In the genomic region with DNA sequence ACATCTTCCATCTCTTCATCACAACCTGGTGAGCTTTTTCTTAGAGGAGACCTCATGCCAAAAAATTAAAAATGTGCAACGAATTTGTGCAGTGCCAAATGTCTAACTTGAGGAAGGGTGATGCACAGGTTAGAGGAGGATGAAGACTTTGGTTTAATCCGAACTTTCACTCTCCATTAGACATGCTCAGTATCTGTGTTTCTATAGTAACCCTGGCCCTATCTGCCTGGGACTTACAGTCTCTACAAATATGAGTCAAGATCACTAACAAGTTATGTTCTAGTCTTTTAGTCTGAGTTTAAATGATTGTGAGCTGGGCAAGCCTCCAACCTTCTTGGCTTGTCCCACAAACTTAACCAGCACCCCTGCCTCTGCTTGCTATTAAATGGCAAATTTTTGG, we compare ENCODE assay signal across 29 cellular contexts.
"Had no signal": no experiment of that assay in that cellular context is flagged by ENCODE, and none has a peak within 500 bp of the region (broad histone marks: within the 10 kb centered on the region; RNA-seq: fewer than 3 reads in every experiment).

No MANE protein-coding gene starts in this region.

- H3K4me1 ChIP-seq: body of pancreas had no signal

- H3K27ac Mint-ChIP-seq: activated CD4-positive, alpha-beta memory T cell treated with anti-CD3 and anti-CD28 coated beads for 36 hours; activated CD4-positive, alpha-beta T cell treated with anti-CD3 and anti-CD28 coated beads for 36 hours; activated CD4-positive, alpha-beta T cell treated with anti-CD3 and anti-CD28 coated beads, Interleukin-2, amount 10 ng/mL, durations not matched to agents 24 days and 14 days; activated CD8-positive, alpha-beta memory T cell treated with anti-CD3 and anti-CD28 coated beads, Interleukin-2, amount 10 ng/mL, durations not matched to agents 7 days and 5 days; activated CD8-positive, alpha-beta T cell treated with anti-CD3 and anti-CD28 coated beads, Interleukin-2, amount 10 ng/mL, durations not matched to agents 7 days and 5 days; activated naive CD8-positive, alpha-beta T cell; activated T-helper 1 cell treated with anti-CD3 and anti-CD28 coated beads, Interleukin-12 subunit alpha, Interleukin-12 subunit beta, Interleukin-2, Interleukin-4 antibody, amounts not matched to agents 30 ng/mL and 10 ng/mL and 1 ng/mL, durations not matched to agents 14 hours and 24 hours and 36 hours; dendritic cell treated with granulocyte-macrophage colony-stimulating factor and Interleukin-4, amounts not matched to agents 40 ng/mL and 50 ng/mL, for 4 days; endodermal cell had no signal

- H3K4me3 ChIP-seq: body of pancreas, coronary artery, dorsolateral prefrontal cortex had no signal

- DNase-seq: activated CD4-positive, alpha-beta memory T cell treated with anti-CD3 and anti-CD28 coated beads for 36 hours; activated CD4-positive, alpha-beta T cell treated with anti-CD3 and anti-CD28 coated beads for 36 hours; activated CD4-positive, alpha-beta T cell treated with anti-CD3 and anti-CD28 coated beads, Interleukin-2, amount 10 ng/mL, durations not matched to agents 24 days and 14 days; activated CD4-positive, CD25-positive, alpha-beta regulatory T cell; activated CD4-positive, CD25-positive, alpha-beta regulatory T cell treated with anti-CD3 and anti-CD28 coated beads, Interleukin-2, amount 50 U/mL, for 72 hours; activated CD8-positive, alpha-beta memory T cell treated with anti-CD3 and anti-CD28 coated beads, Interleukin-2, amount 10 ng/mL, durations not matched to agents 7 days and 5 days; activated CD8-positive, alpha-beta memory T cell treated with anti-CD3 and anti-CD28 coated beads, Interleukin-2, amount 50 U/mL, for 4 hours; activated CD8-positive, alpha-beta T cell treated with anti-CD3 and anti-CD28 coated beads, Interleukin-2, amount 10 ng/mL, durations not matched to agents 7 days and 5 days; activated effector memory CD4-positive, alpha-beta T cell treated with Interleukin-2 at 50 U/mL for 16 hours; activated gamma-delta T cell treated with Interleukin-2 at 50 U/mL for 16 hours; activated naive CD4-positive, alpha-beta T cell treated with anti-CD3 and anti-CD28 coated beads, Interleukin-2, amount 50 U/mL, for 16 hours; activated naive CD4-positive, alpha-beta T cell treated with Interleukin-2 at 50 U/mL for 16 hours; activated T-cell treated with anti-CD3 and anti-CD28 coated beads, Interleukin-2, amount 50 U/mL, for 1 hour; activated T-cell treated with anti-CD3 and anti-CD28 coated beads, Interleukin-2, amount 50 U/mL, for 48 hours; amygdala; aorta; body of pancreas; central memory CD4-positive, alpha-beta T cell; cerebellar nuclear complex; dorsolateral prefrontal cortex; effector memory CD4-positive, alpha-beta T cell; endodermal cell; head of caudate nucleus; T-helper 2 cell had no signal

- H3K9me3 Mint-ChIP-seq: dendritic cell treated with granulocyte-macrophage colony-stimulating factor and Interleukin-4, amounts not matched to agents 40 ng/mL and 50 ng/mL, for 4 days had no signal

- H3K27me3 Mint-ChIP-seq: activated CD4-positive, alpha-beta memory T cell treated with anti-CD3 and anti-CD28 coated beads for 36 hours; activated CD4-positive, alpha-beta T cell treated with anti-CD3 and anti-CD28 coated beads for 36 hours; activated CD4-positive, alpha-beta T cell treated with anti-CD3 and anti-CD28 coated beads, Interleukin-2, amount 10 ng/mL, durations not matched to agents 24 days and 14 days; activated CD8-positive, alpha-beta memory T cell treated with anti-CD3 and anti-CD28 coated beads, Interleukin-2, amount 10 ng/mL, durations not matched to agents 7 days and 5 days; activated naive CD8-positive, alpha-beta T cell; dendritic cell treated with granulocyte-macrophage colony-stimulating factor and Interleukin-4, amounts not matched to agents 40 ng/mL and 50 ng/mL, for 4 days had no signal

- H3K27me3 ChIP-seq: body of pancreas had no signal

- H3K9me3 ChIP-seq: body of pancreas had no signal

- H3K27ac ChIP-seq: body of pancreas, coronary artery, dorsolateral prefrontal cortex had no signal

- H3K36me3 Mint-ChIP-seq: activated CD4-positive, alpha-beta memory T cell treated with anti-CD3 and anti-CD28 coated beads for 36 hours; activated CD8-positive, alpha-beta memory T cell treated with anti-CD3 and anti-CD28 coated beads, Interleukin-2, amount 10 ng/mL, durations not matched to agents 7 days and 5 days; activated naive CD8-positive, alpha-beta T cell had no signal

- H3K4me3 Mint-ChIP-seq: activated CD4-positive, alpha-beta memory T cell treated with anti-CD3 and anti-CD28 coated beads for 36 hours; activated CD4-positive, alpha-beta T cell treated with anti-CD3 and anti-CD28 coated beads for 36 hours; activated CD4-positive, alpha-beta T cell treated with anti-CD3 and anti-CD28 coated beads, Interleukin-2, amount 10 ng/mL, durations not matched to agents 24 days and 14 days; activated CD8-positive, alpha-beta memory T cell treated with anti-CD3 and anti-CD28 coated beads, Interleukin-2, amount 10 ng/mL, durations not matched to agents 7 days and 5 days; activated CD8-positive, alpha-beta T cell treated with anti-CD3 and anti-CD28 coated beads, Interleukin-2, amount 10 ng/mL, durations not matched to agents 7 days and 5 days; activated naive CD8-positive, alpha-beta T cell; activated T-helper 1 cell treated with anti-CD3 and anti-CD28 coated beads, Interleukin-12 subunit alpha, Interleukin-12 subunit beta, Interleukin-2, Interleukin-4 antibody, amounts not matched to agents 30 ng/mL and 10 ng/mL and 1 ng/mL, durations not matched to agents 14 hours and 24 hours and 36 hours; dendritic cell treated with granulocyte-macrophage colony-stimulating factor and Interleukin-4, amounts not matched to agents 40 ng/mL and 50 ng/mL, for 4 days; endodermal cell had no signal

- H3K4me1 Mint-ChIP-seq: activated CD4-positive, alpha-beta T cell treated with anti-CD3 and anti-CD28 coated beads for 36 hours; activated CD4-positive, alpha-beta T cell treated with anti-CD3 and anti-CD28 coated beads, Interleukin-2, amount 10 ng/mL, durations not matched to agents 24 days and 14 days; activated CD8-positive, alpha-beta memory T cell treated with anti-CD3 and anti-CD28 coated beads, Interleukin-2, amount 10 ng/mL, durations not matched to agents 7 days and 5 days had no signal

- ATAC-seq: activated CD4-positive, alpha-beta T cell treated with anti-CD3 and anti-CD28 coated beads for 36 hours; activated CD8-positive, alpha-beta memory T cell treated with anti-CD3 and anti-CD28 coated beads, Interleukin-2, amount 10 ng/mL, durations not matched to agents 7 days and 5 days; activated CD8-positive, alpha-beta T cell treated with anti-CD3 and anti-CD28 coated beads, Interleukin-2, amount 10 ng/mL, durations not matched to agents 7 days and 5 days; body of pancreas; esophagus mucosa had no signal
